ENCODE assay signal across 8 cellular contexts in genomic region chr20:34876161-34877001, GRCh38. TPM values are rescaled to one million over a fixed set of nuclear protein-coding genes. Genes with fewer than 3 reads are reported as not detected.
DNase-seq lines count a peak whose midpoint lies in the region; ATAC-seq and TF ChIP-seq lines count a peak whose summit lies in the region.

Gene ACSS2 (plus strand): TSS chr20:34876612. CDS start chr20:34876646, 34 bp downstream.

- H3K9me2 ChIP-seq in OCI-LY7 (ENCODE audit: insufficient read depth, low read length) = no peaks in the 10 kb centered on the region

- no peaks in the 10 kb centered on the region for H3K79me2 ChIP-seq in OCI-LY7 (ENCODE audit: insufficient read depth, low read depth, low read length)

- intact Hi-C loops in OCI-LY7 (cut with micrococcal nuclease; ENCODE audit: unreplicated experiment) = loop anchor here (10.0 kb wide), 1 partner anchor 398 kb away; the partner anchor contains the start of gene MMP24OS

- peaks cover 43% of the 10 kb centered on the region for H3K4me1 ChIP-seq in OCI-LY7 (ENCODE audit: insufficient read depth, low read length, poor library complexity, severe bottlenecking)

- ATAC-seq in GM21390 (IDR thresholded peaks at IDR 0.05; ENCODE audit: unreplicated experiment) = peak; percentile 63

- CTCF ChIA-PET in OCI-LY7 (lab: Charles Lee; ENCODE audit: unreplicated experiment) = interaction anchor here (0.6 to 1.1 kb wide), 3 partner anchors 75 to 883 kb away, joined by 3 to 8 read pairs (median 4); no protein-coding TSS in a partner anchor

- BruUV-seq in OCI-LY7 (replicated peaks; lab: Mats Ljungman, UMichigan) = no TSS peak

- POLR2A ChIA-PET in OCI-LY7 (lab: Charles Lee) = interaction anchor here (0.7 to 1.3 kb wide), 5 partner anchors 8 to 375 kb away, joined by 3 to 10 read pairs (median 4); partner anchors contain the start of genes GSS and MYH7B

- H3K27ac ChIP-seq in OCI-LY7 (ENCODE audit: low read depth, low read length, poor library complexity, severe bottlenecking) = no peak within 1 kb of the TSS

- peak within 1 kb of the TSS; percentile 66 for H3K4me3 ChIP-seq in OCI-LY7 (ENCODE audit: low read depth, low read length, poor library complexity, severe bottlenecking)

- no peaks in the 10 kb centered on the region for H3K36me3 ChIP-seq in OCI-LY7 (ENCODE audit: insufficient read depth, low read length)

- no peaks in the 10 kb centered on the region for H4K20me1 ChIP-seq in OCI-LY7 (ENCODE audit: insufficient read depth, low read length)

- DNase-seq in COLO668 (lab: John Stamatoyannopoulos, UW; ENCODE audit: unreplicated experiment) (peak; percentile 98), HuH-7 (ENCODE audit: low spot score) (peak; percentile 98), OCI-LY7 (ENCODE audit: low spot score) (peak; percentile 91), activated T-cell treated with anti-CD3 and anti-CD28 coated beads for 24 hours (ENCODE audit: low read depth) (peak; percentile 91), epidermal melanocyte (ENCODE audit: insufficient read length, low spot score) (peak; percentile 78), middle frontal gyrus (ENCODE audit: extremely low spot score, low spot score) (peak; percentile 78)
- peak; percentile 91 to 93 for DNase-seq in stimulated activated CD8-positive, alpha-beta memory T cell treated with anti-CD3 and anti-CD28 coated beads, Interleukin-2, amount 100 ng/mL, for 1 hour (ENCODE audit: low read depth in 2 of 2)

- no peaks in the 10 kb centered on the region for H3K9me3 ChIP-seq in OCI-LY7 (ENCODE audit: low read length)

- no peak for TF ChIP-seq CTCF in OCI-LY7 (conservative IDR thresholded peaks at IDR 0.05; ENCODE audit: low read length)

- peak within 1 kb of the TSS; percentile 66 for H3K4me2 ChIP-seq in OCI-LY7 (ENCODE audit: low read length)

- peak within 1 kb of the TSS; percentile 71; the same call in 1 of the 2 replicates for H2AFZ ChIP-seq in OCI-LY7 (ENCODE audit: low read length)

RNA-seq across cellular contexts. Expression of gene ACSS2, which starts in this region (rescaled TPM):
- 21.0 and 21.4 TPM in 2 replicates for total RNA-seq in OCI-LY7 (2014; rRNA removed; shearing (Covaris generic))
- 18.2 and 19.9 TPM in 2 replicates for total RNA-seq in OCI-LY7 (2022)
